In the genomic region with DNA sequence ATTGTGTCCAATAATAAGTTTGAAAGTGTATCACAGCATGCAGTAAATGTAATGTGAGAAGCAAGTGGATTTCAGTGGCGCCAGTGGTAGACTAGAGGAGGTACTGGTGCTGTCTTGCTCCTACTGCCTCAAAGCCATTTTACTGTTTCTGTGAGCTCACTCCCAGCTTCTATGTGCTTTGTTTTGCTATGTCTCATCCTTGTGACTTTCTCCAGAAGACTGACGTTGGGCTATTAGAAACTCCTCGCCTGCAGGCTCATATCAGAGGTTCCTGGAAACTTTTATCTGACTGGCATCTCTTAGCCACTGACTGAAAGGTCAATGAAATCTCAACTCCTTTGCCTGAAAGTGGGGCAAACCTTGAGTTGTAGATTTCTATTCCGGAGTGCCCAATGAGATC, we compare ENCODE assay signal across 21 cellular contexts.
"Had no signal": no experiment of that assay in that cellular context is flagged by ENCODE, and none has a peak within 500 bp of the region (broad histone marks: within the 10 kb centered on the region; RNA-seq: fewer than 3 reads in every experiment).

No MANE protein-coding gene starts in this region.

- H3K27me3 ChIP-seq: esophagus squamous epithelium, left lung, neural progenitor cell, right lobe of liver, suprapubic skin, transverse colon, vagina had no signal

- DNase-seq: dermis blood vessel endothelial cell; effector memory CD8-positive, alpha-beta T cell; erythroblast; esophagus squamous epithelium; left cardiac atrium; left lung; mesendoderm; midbrain; naive thymus-derived CD4-positive, alpha-beta T cell; right lobe of liver; small intestine; stimulated activated CD4-positive, alpha-beta T cell treated with anti-CD3 and anti-CD28 coated beads, Interleukin-15, amount 100 ng/mL, for 24 hours; stimulated activated CD4-positive, alpha-beta T cell treated with anti-CD3 and anti-CD28 coated beads, Interleukin-2, amount 100 ng/mL, for 48 hours; stimulated activated naive B cell treated with anti-CD40 and anti-IgM and Interleukin-4, amounts not matched to agents 10 μg/mL and 1 μg/mL and 100 μg/mL, for 72 hours; transverse colon had no signal

- ATAC-seq: effector memory CD8-positive, alpha-beta T cell; left cardiac atrium; left lung; naive thymus-derived CD4-positive, alpha-beta T cell; right lobe of liver; stimulated activated naive B cell treated with anti-CD40 and anti-IgM and Interleukin-4, amounts not matched to agents 10 μg/mL and 1 μg/mL and 100 μg/mL, for 72 hours had no signal

- H3K4me3 ChIP-seq: coronary artery, esophagus squamous epithelium, left lung, neural progenitor cell, right lobe of liver, suprapubic skin, transverse colon, vagina had no signal

- H3K27ac ChIP-seq: coronary artery, esophagus squamous epithelium, left lung, neural progenitor cell, parathyroid adenoma, right lobe of liver, suprapubic skin, transverse colon, vagina had no signal

- FAIRE-seq: endometrium, small intestine had no signal
